Comparison of ENCODE assay signal across 25 cellular contexts in the genomic region with DNA sequence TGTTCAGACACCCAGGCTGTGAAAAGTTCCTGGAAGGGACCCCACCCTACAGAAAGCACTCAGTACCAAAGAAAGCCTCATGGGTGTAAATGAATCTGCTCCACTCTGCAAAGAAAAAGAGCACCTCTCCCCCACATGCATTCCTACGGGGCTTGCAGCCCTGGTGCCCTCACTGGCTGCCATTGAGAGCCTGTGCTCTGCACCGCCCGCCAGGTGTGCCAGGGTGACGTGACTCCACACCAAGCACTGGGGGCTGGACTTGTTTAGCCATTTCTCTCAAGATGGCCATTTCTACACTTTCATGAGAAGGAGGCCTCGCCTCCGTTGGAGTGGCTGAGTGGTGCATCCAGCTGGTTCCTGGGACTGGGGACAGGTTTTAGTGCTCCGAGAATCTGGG.
DNase-seq lines count a peak whose midpoint lies in the region; ATAC-seq and TF ChIP-seq lines count a peak whose summit lies in the region.
"Had no signal": no experiment of that assay in that cellular context is flagged by ENCODE, and none has a peak within 500 bp of the region (broad histone marks: within the 10 kb centered on the region; RNA-seq: fewer than 3 reads in every experiment).

No MANE protein-coding gene starts in this region.

- H3K36me3 Mint-ChIP-seq in activated CD4-positive, alpha-beta memory T cell treated with anti-CD3 and anti-CD28 coated beads, Interleukin-2, amount 10 ng/mL, durations not matched to agents 7 days and 5 days (ENCODE audit: low read depth): no peaks in the 10 kb centered on the region
- no peaks in the 10 kb centered on the region for H3K36me3 Mint-ChIP-seq in activated CD4-positive, alpha-beta memory T cell treated with anti-CD3 and anti-CD28 coated beads for 36 hours
- no peaks in the 10 kb centered on the region for H3K36me3 Mint-ChIP-seq in type B pancreatic cell

- CTCF ChIA-PET in activated CD4-positive, alpha-beta memory T cell treated with anti-CD3 and anti-CD28 coated beads, Interleukin-2, amount 10 ng/mL, durations not matched to agents 7 days and 5 days (lab: Charles Lee): no interaction called here
- CTCF ChIA-PET in activated CD4-positive, alpha-beta memory T cell treated with anti-CD3 and anti-CD28 coated beads for 36 hours (lab: Charles Lee): no interaction called here

- H3K27ac ChIP-seq in coronary artery: no peak overlapping the region
- H3K27ac ChIP-seq: brain microvascular endothelial cell, psoas muscle, tibial artery had no signal

- no peaks in the 10 kb centered on the region for H3K4me1 Mint-ChIP-seq in activated CD4-positive, alpha-beta memory T cell treated with anti-CD3 and anti-CD28 coated beads, Interleukin-2, amount 10 ng/mL, durations not matched to agents 7 days and 5 days
- no peaks in the 10 kb centered on the region for H3K4me1 Mint-ChIP-seq in activated CD4-positive, alpha-beta memory T cell treated with anti-CD3 and anti-CD28 coated beads for 36 hours (ENCODE audit: low read depth)
- peaks cover 31% of the 10 kb centered on the region for H3K4me1 Mint-ChIP-seq in type B pancreatic cell (ENCODE audit: unreplicated experiment)
- H3K4me1 Mint-ChIP-seq: T-helper 17 cell had no signal

- no peak overlapping the region for H3K4me3 Mint-ChIP-seq in activated CD4-positive, alpha-beta memory T cell treated with anti-CD3 and anti-CD28 coated beads, Interleukin-2, amount 10 ng/mL, durations not matched to agents 7 days and 5 days
- H3K4me3 Mint-ChIP-seq in activated CD4-positive, alpha-beta memory T cell treated with anti-CD3 and anti-CD28 coated beads for 36 hours: no peak overlapping the region
- H3K4me3 Mint-ChIP-seq in type B pancreatic cell: no peak overlapping the region
- H3K4me3 Mint-ChIP-seq: GM23338; stimulated activated naive CD8-positive, alpha-beta T cell treated with anti-CD3 and anti-CD28 coated beads, Interleukin-15, Interleukin-2, amounts not matched to agents 100 ng/mL and 50 ng/mL, for 24 hours; T-helper 17 cell had no signal

- H3K4me3 ChIP-seq in coronary artery: no peak overlapping the region
- H3K4me3 ChIP-seq: GM23338, K562, MG63, psoas muscle, tibial artery had no signal

- H3K27ac Mint-ChIP-seq in activated CD4-positive, alpha-beta memory T cell treated with anti-CD3 and anti-CD28 coated beads, Interleukin-2, amount 10 ng/mL, durations not matched to agents 7 days and 5 days: no peak overlapping the region
- H3K27ac Mint-ChIP-seq in activated CD4-positive, alpha-beta memory T cell treated with anti-CD3 and anti-CD28 coated beads for 36 hours: no peak overlapping the region
- no peak overlapping the region for H3K27ac Mint-ChIP-seq in type B pancreatic cell
- H3K27ac Mint-ChIP-seq: GM23338; stimulated activated naive CD8-positive, alpha-beta T cell treated with anti-CD3 and anti-CD28 coated beads, Interleukin-15, Interleukin-2, amounts not matched to agents 100 ng/mL and 50 ng/mL, for 24 hours; T-helper 17 cell had no signal

- TF ChIP-seq CTCF in coronary artery (IDR thresholded peaks at IDR 0.05): no peak
- no peak for TF ChIP-seq CTCF in type B pancreatic cell (conservative IDR thresholded peaks at IDR 0.05)

- intact Hi-C loops in activated CD4-positive, alpha-beta memory T cell treated with anti-CD3 and anti-CD28 coated beads for 36 hours (cut with micrococcal nuclease): no loop called here

- ATAC-seq in HG03520 (IDR thresholded peaks at IDR 0.05; ENCODE audit: unreplicated experiment): no peak
- ATAC-seq: K562, Right ventricle myocardium inferior, T-helper 17 cell had no signal

- DNase-seq in activated CD4-positive, alpha-beta memory T cell treated with anti-CD3 and anti-CD28 coated beads, Interleukin-2, amount 10 ng/mL, durations not matched to agents 7 days and 5 days: peak; percentile 9
- no peak for DNase-seq in activated CD4-positive, alpha-beta memory T cell treated with anti-CD3 and anti-CD28 coated beads for 36 hours
- DNase-seq in coronary artery (ENCODE audit: low spot score) (peak; percentile 63), mesenteric fat pad (ENCODE audit: low spot score) (peak; percentile 62), type B pancreatic cell (ENCODE audit: extremely low spot score, unreplicated experiment) (peak; percentile 53), NCI-H1694 (lab: John Stamatoyannopoulos, UW) (no peak)
- DNase-seq in NK-92 treated with Interleukin-12 subunit alpha and Interleukin-12 subunit beta, amount 100 ng/mL, for 24 hours (lab: John Stamatoyannopoulos, UW): no peak
- DNase-seq: activated CD4-positive, alpha-beta T cell treated with anti-CD3 and anti-CD28 coated beads for 1 hour; activated naive CD4-positive, alpha-beta T cell; brain microvascular endothelial cell; effector CD8-positive, alpha-beta T cell; glutamatergic neuron; kidney glomerular epithelial cell; MG63; NCI-H2029 treated with DMSO at 0.1 percent for 48 hours; NCI-H345; psoas muscle; stimulated activated CD4-positive, alpha-beta T cell treated with anti-CD3 and anti-CD28 coated beads, Interleukin-15, amount 100 ng/mL, for 24 hours; T-helper 17 cell had no signal

- peaks cover 2% of the 10 kb centered on the region for H3K27me3 Mint-ChIP-seq in activated CD4-positive, alpha-beta memory T cell treated with anti-CD3 and anti-CD28 coated beads, Interleukin-2, amount 10 ng/mL, durations not matched to agents 7 days and 5 days
- no peaks in the 10 kb centered on the region for H3K27me3 Mint-ChIP-seq in activated CD4-positive, alpha-beta memory T cell treated with anti-CD3 and anti-CD28 coated beads for 36 hours
- H3K27me3 Mint-ChIP-seq in type B pancreatic cell: no peaks in the 10 kb centered on the region

- H3K9me3 Mint-ChIP-seq in activated CD4-positive, alpha-beta memory T cell treated with anti-CD3 and anti-CD28 coated beads, Interleukin-2, amount 10 ng/mL, durations not matched to agents 7 days and 5 days: no peaks in the 10 kb centered on the region
- H3K9me3 Mint-ChIP-seq in activated CD4-positive, alpha-beta memory T cell treated with anti-CD3 and anti-CD28 coated beads for 36 hours: peaks cover 4% of the 10 kb centered on the region
- peaks cover 3% of the 10 kb centered on the region for H3K9me3 Mint-ChIP-seq in type B pancreatic cell
- H3K9me3 Mint-ChIP-seq: stimulated activated naive CD8-positive, alpha-beta T cell treated with anti-CD3 and anti-CD28 coated beads, Interleukin-15, Interleukin-2, amounts not matched to agents 100 ng/mL and 50 ng/mL, for 24 hours had no signal

- POLR2A ChIA-PET in activated CD4-positive, alpha-beta memory T cell treated with anti-CD3 and anti-CD28 coated beads, Interleukin-2, amount 10 ng/mL, durations not matched to agents 7 days and 5 days (lab: Charles Lee): no interaction called here
- POLR2A ChIA-PET in activated CD4-positive, alpha-beta memory T cell treated with anti-CD3 and anti-CD28 coated beads for 36 hours (lab: Charles Lee): no interaction called here

Comparison
In these comparisons a context has a peak if more than half of its experiments do, and no peak if none do; other contexts are left out.
1. DNase-seq: peak in activated CD4-positive, alpha-beta memory T cell treated with anti-CD3 and anti-CD28 coated beads, Interleukin-2, amount 10 ng/mL, durations not matched to agents 7 days and 5 days (single experiment), coronary artery (single experiment), mesenteric fat pad (single experiment) and type B pancreatic cell (single experiment); none in activated CD4-positive, alpha-beta memory T cell treated with anti-CD3 and anti-CD28 coated beads for 36 hours (single experiment), NCI-H1694 (single experiment) and NK-92 treated with Interleukin-12 subunit alpha and Interleukin-12 subunit beta, amount 100 ng/mL, for 24 hours (single experiment).